Comparison of ENCODE assay signal across 23 cellular contexts in the genomic region with DNA sequence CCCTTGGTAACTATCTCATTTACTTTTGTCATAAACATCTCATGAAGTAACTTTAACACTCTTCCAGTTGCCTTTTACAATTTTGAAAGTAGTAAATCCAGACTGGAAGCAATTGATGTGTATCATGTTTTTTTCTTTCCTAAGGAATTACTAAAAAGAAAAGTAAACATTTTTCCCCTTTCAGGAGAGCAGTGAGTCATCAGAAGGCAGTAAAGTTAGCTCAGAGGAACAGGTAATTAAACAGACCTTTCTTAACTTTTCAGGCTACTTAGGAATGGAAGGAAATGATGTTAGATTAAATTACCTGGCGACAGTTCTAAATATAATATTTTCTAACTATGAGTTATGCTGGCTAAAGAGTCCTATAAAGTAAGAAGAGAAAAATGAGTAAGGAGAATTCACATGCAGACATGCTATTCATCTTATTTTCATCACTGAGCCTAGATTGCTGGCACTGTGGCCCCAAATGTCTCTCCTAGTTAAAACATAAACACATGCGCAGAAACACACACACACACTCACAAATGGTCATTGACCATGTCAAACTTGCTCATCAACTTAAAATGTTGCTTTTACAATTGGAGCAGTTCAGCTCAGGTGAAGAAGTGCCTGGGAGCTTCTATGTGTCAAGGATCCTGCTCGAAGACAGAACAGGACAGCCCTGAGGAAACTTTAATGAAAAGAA. TPM values are rescaled to one million over a fixed set of nuclear protein-coding genes. Genes with fewer than 3 reads are reported as not detected.
DNase-seq lines count a peak whose midpoint lies in the region; ATAC-seq, FAIRE-seq and TF ChIP-seq lines count a peak whose summit lies in the region.
"Had no signal": no experiment of that assay in that cellular context is flagged by ENCODE, and none has a peak within 500 bp of the region (broad histone marks: within the 10 kb centered on the region; RNA-seq: fewer than 3 reads in every experiment).

No MANE protein-coding gene starts in this region.

- no peak overlapping the region for H3K9ac ChIP-seq in Karpas-422 (ENCODE audit: low read length)

- no peaks in the 10 kb centered on the region for H3K4me1 ChIP-seq in Karpas-422 (ENCODE audit: low read length)

- FAIRE-seq in bronchial epithelial cell (lab: Jason Lieb, UNC): no peak
- FAIRE-seq: A204.1, GM12891, kidney had no signal

- H3K79me2 ChIP-seq in Karpas-422 (ENCODE audit: low read length): no peaks in the 10 kb centered on the region

- H3K27me3 ChIP-seq in bronchial epithelial cell (ENCODE audit: control insufficient read depth, insufficient read depth, low read length) (no peaks in the 10 kb centered on the region), Karpas-422 (ENCODE audit: low read length) (no peaks in the 10 kb centered on the region)
- H3K27me3 ChIP-seq: cardiac muscle cell had no signal

- H2AFZ ChIP-seq in Karpas-422 (ENCODE audit: low read length): no peak overlapping the region

- in situ Hi-C loops in GM13976 (cut with MboI; ENCODE audit: low sequenced_read_pairs, unreplicated experiment): no loop called here

- H4K20me1 ChIP-seq in Karpas-422 (ENCODE audit: insufficient read depth, low read depth, low read length): no peaks in the 10 kb centered on the region

- ATAC-seq in GM19397 (IDR thresholded peaks at IDR 0.05; ENCODE audit: unreplicated experiment): no peak
- ATAC-seq: CD8-positive, alpha-beta T cell; T-cell had no signal

- H3K9me3 ChIP-seq in Karpas-422 (ENCODE audit: low read length): no peaks in the 10 kb centered on the region

- H3K36me3 ChIP-seq in bronchial epithelial cell (ENCODE audit: control insufficient read depth, insufficient read depth, low read length) (no peaks in the 10 kb centered on the region), Karpas-422 (ENCODE audit: insufficient read depth, low read length) (no peaks in the 10 kb centered on the region)
- H3K36me3 ChIP-seq: cardiac muscle cell had no signal

- H3K9me2 ChIP-seq in Karpas-422 (replicated peaks; ENCODE audit: insufficient read depth, low read length): no peaks in the 10 kb centered on the region

- peak; percentile 53 for DNase-seq in A172 (ENCODE audit: low spot score)
- DNase-seq in HT1080 (ENCODE audit: low read depth): peak; percentile 42
- peak; percentile 84 for DNase-seq in bronchial epithelial cell (ENCODE audit: low read depth)
- DNase-seq in left kidney (ENCODE audit: low read depth, low spot score): peak; percentile 2
- no peak for DNase-seq in NCI-H82 treated with DMSO at 0.1 percent for 48 hours (lab: John Stamatoyannopoulos, UW; ENCODE audit: unreplicated experiment)
- no peak for DNase-seq in Karpas-422
- DNase-seq in GM13976 (ENCODE audit: low spot score): no peak
- DNase-seq: activated naive CD4-positive, alpha-beta T cell treated with anti-CD3 and anti-CD28 coated beads for 36 hours; CD8-positive, alpha-beta T cell; kidney; NCI-H187 treated with DMSO at 0.1 percent for 48 hours; posterior cingulate gyrus; stimulated activated CD4-positive, alpha-beta T cell treated with anti-CD3 and anti-CD28 coated beads, Interleukin-15, amount 100 ng/mL, for 24 hours; T-cell had no signal

- H3K4me2 ChIP-seq in Karpas-422 (ENCODE audit: low read depth, low read length, poor library complexity, severe bottlenecking): no peak overlapping the region

- no peak overlapping the region for H3K27ac ChIP-seq in Karpas-422 (ENCODE audit: low read length)
- H3K27ac ChIP-seq: cardiac muscle cell, HL-60 had no signal

- TF ChIP-seq CTCF in bronchial epithelial cell (IDR thresholded peaks at IDR 0.05; ENCODE audit: insufficient read depth, low read length, severe bottlenecking): no peak
- no peak for TF ChIP-seq CTCF in GM13976 (IDR thresholded peaks at IDR 0.05; ENCODE audit: borderline replicate concordance, control extremely low read depth, extremely low read depth, insufficient read depth, missing control alignments)

- no peak overlapping the region for H3K4me3 ChIP-seq in bronchial epithelial cell (ENCODE audit: low read depth, low read length)
- H3K4me3 ChIP-seq in Karpas-422 (ENCODE audit: low read length): no peak overlapping the region
- H3K4me3 ChIP-seq: cardiac muscle cell had no signal

RNA-seq across cellular contexts. Expression of a gene that starts 9.3 kb away (rescaled TPM):
- not detected in 2 replicates for total RNA-seq in A172 (2014; rRNA removed; shearing (Covaris generic))
- not detected in 2 replicates for total RNA-seq in HT1080 (2014; rRNA removed; shearing (Covaris generic))
- polyA plus RNA-seq in HT1080 (2015; cell fraction: cytosol; rRNA removed): not detected in 2 replicates
- 0.06 TPM in 1 of 2 replicates, not detected in the other for polyA plus RNA-seq in HT1080 (2015; cell fraction: nucleus; rRNA removed)
- not detected in 2 replicates for total RNA-seq in bronchial epithelial cell
- total RNA-seq in Karpas-422 (2014; rRNA removed; shearing (Covaris generic); ENCODE audit: low replicate concordance): not detected in 2 replicates
- total RNA-seq: activated naive CD4-positive, alpha-beta T cell treated with anti-CD3 and anti-CD28 coated beads for 36 hours; cardiac muscle cell; CD8-positive, alpha-beta T cell; kidney; LHCN-M2; subcutaneous adipose tissue; T-cell had no signal
- polyA plus RNA-seq: cardiac muscle cell had no signal

RNA-seq across cellular contexts. Expression of a gene that starts 51.1 kb away (rescaled TPM):
- not detected in 2 replicates for total RNA-seq in A172 (2014; rRNA removed; shearing (Covaris generic))
- total RNA-seq in HT1080 (2014; rRNA removed; shearing (Covaris generic)): not detected in 2 replicates
- polyA plus RNA-seq in HT1080 (2015; cell fraction: cytosol; rRNA removed): not detected in 2 replicates
- polyA plus RNA-seq in HT1080 (2015; cell fraction: nucleus; rRNA removed): not detected in 2 replicates
- total RNA-seq in bronchial epithelial cell: not detected in 2 replicates
- total RNA-seq in Karpas-422 (2014; rRNA removed; shearing (Covaris generic); ENCODE audit: low replicate concordance): not detected in 2 replicates
- total RNA-seq: activated naive CD4-positive, alpha-beta T cell treated with anti-CD3 and anti-CD28 coated beads for 36 hours; cardiac muscle cell; CD8-positive, alpha-beta T cell; kidney; LHCN-M2; myocyte; NCI-H460; subcutaneous adipose tissue; T-cell had no signal
- polyA plus RNA-seq: cardiac muscle cell had no signal

Comparison
In these comparisons a context has a peak if more than half of its experiments do, and no peak if none do; other contexts are left out.
1. DNase-seq: peak in A172 (single experiment), HT1080 (single experiment), bronchial epithelial cell (single experiment) and left kidney (single experiment); none in NCI-H82 treated with DMSO at 0.1 percent for 48 hours (single experiment), Karpas-422 (single experiment) and GM13976 (single experiment).